In the genomic region with DNA sequence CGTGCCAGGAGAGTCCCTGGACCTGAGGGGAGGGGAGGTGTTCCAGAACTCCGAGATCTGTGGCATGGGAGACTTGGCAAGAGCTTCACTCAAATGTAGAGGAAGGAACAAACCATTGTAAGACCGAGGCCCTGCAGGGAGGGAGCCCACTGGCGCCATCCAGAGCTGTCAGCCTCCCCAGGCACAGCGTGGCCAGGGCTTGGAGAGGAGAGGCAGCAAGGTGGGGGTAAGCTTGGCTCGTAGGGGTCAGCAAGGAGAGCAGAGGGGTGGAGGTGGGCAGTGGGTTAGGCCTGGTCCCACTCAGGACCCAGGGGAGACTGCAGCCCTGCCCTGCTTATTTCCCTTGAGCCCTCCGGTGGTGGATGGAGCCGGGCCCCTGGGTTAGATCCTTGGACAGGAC, we compare ENCODE assay signal across 16 cellular contexts. TPM values are rescaled to one million over a fixed set of nuclear protein-coding genes. Genes with fewer than 3 reads are reported as not detected.
DNase-seq lines count a peak whose midpoint lies in the region; ATAC-seq lines count a peak whose summit lies in the region.
"Had no signal": no experiment of that assay in that cellular context is flagged by ENCODE, and none has a peak within 500 bp of the region (broad histone marks: within the 10 kb centered on the region; RNA-seq: fewer than 3 reads in every experiment).

No MANE protein-coding gene starts in this region.

- H2BK120ac ChIP-seq in mesendoderm (ENCODE audit: low read depth, low read length): no peak overlapping the region

- peaks cover 10% of the 10 kb centered on the region for H3K79me2 ChIP-seq in mesendoderm (ENCODE audit: control insufficient read depth, insufficient read depth, low read length)

- no peak overlapping the region for H2BK15ac ChIP-seq in mesendoderm (replicated peaks; ENCODE audit: low read depth)

- H3K4ac ChIP-seq in mesendoderm (ENCODE audit: low read depth, low read length): no peak overlapping the region

- no peak overlapping the region for H3K4me3 Mint-ChIP-seq in activated T-helper 17 cell treated with anti-CD3 and anti-CD28 coated beads, Interleukin-2, amount 50 U/mL, for 72 hours
- H3K4me3 Mint-ChIP-seq: CD8-positive, alpha-beta T cell had no signal

- H3K36me3 Mint-ChIP-seq in activated T-helper 17 cell treated with anti-CD3 and anti-CD28 coated beads, Interleukin-2, amount 50 U/mL, for 72 hours (ENCODE audit: low read depth): no peaks in the 10 kb centered on the region

- WGBS in mesendoderm (ENCODE audit: extremely low coverage, insufficient coverage, low lambda C conversion rate): no CpG with 5 or more reads among the region's 8 CpGs

- H2AK5ac ChIP-seq in mesendoderm (ENCODE audit: low read length): no peak overlapping the region

- H3K79me1 ChIP-seq in mesendoderm (ENCODE audit: low read length): peaks cover 13% of the 10 kb centered on the region

- DNase-seq in activated effector memory CD4-positive, alpha-beta T cell treated with anti-CD3 and anti-CD28 coated beads, Interleukin-2, amount 50 U/mL, for 16 hours: peak; percentile 57
- DNase-seq in activated effector memory CD4-positive, alpha-beta T cell treated with Interleukin-2 at 50 U/mL for 16 hours: no peak
- DNase-seq in mesendoderm (no peak), NCI-H748 (lab: John Stamatoyannopoulos, UW; ENCODE audit: unreplicated experiment) (no peak), COLO668 (lab: John Stamatoyannopoulos, UW; ENCODE audit: unreplicated experiment) (no peak)
- DNase-seq: CD8-positive, alpha-beta T cell; DMS79 treated with DMSO at 0.1 percent for 48 hours; KBM-7; NCI-H1436; NCI-H2029 treated with DMSO at 0.1 percent for 48 hours had no signal

- no peaks in the 10 kb centered on the region for H3K9me3 ChIP-seq in stomach smooth muscle (ENCODE audit: control insufficient read depth in 2 of 2, low read length in 2 of 2)
- H3K9me3 ChIP-seq: BLaER1 had no signal

- no peak overlapping the region for H4K8ac ChIP-seq in mesendoderm (ENCODE audit: low read depth, low read length)

- peaks cover 30% of the 10 kb centered on the region for H3K4me1 Mint-ChIP-seq in activated T-helper 17 cell treated with anti-CD3 and anti-CD28 coated beads, Interleukin-2, amount 50 U/mL, for 72 hours

- H4K5ac ChIP-seq in mesendoderm (ENCODE audit: low read length): no peak overlapping the region

- no peak for ATAC-seq in activated T-helper 17 cell treated with anti-CD3 and anti-CD28 coated beads, Interleukin-2, amount 50 U/mL, for 72 hours (replicated peaks)
- no peak for ATAC-seq in GM18868 (IDR thresholded peaks at IDR 0.05; ENCODE audit: unreplicated experiment)
- ATAC-seq: CD8-positive, alpha-beta T cell; HCT116; Right ventricle myocardium inferior had no signal

- no peak overlapping the region for H3K27ac ChIP-seq in mesendoderm (ENCODE audit: low read depth, low read length)
- H3K27ac ChIP-seq in stomach smooth muscle (ENCODE audit: low read length): peak overlapping the region; percentile 41
- H3K27ac ChIP-seq: BLaER1 had no signal

- H3K23ac ChIP-seq in mesendoderm (ENCODE audit: low read length): no peak overlapping the region

- peak overlapping the region; percentile 17 for H3K56ac ChIP-seq in mesendoderm (ENCODE audit: low read length)

- H3K4me1 ChIP-seq in mesendoderm (ENCODE audit: control insufficient read depth, low read depth, low read length) (no peaks in the 10 kb centered on the region), stomach smooth muscle (ENCODE audit: control insufficient read depth, insufficient read depth, low read length) (peaks cover 27% of the 10 kb centered on the region)

- H3K4me3 ChIP-seq in mesendoderm (ENCODE audit: low read length): no peak overlapping the region
- no peak overlapping the region for H3K4me3 ChIP-seq in stomach smooth muscle (ENCODE audit: low read length in 2 of 2)
- H3K4me3 ChIP-seq: BLaER1 had no signal

- no peak overlapping the region for H2BK5ac ChIP-seq in mesendoderm (ENCODE audit: low read length)

- no peak overlapping the region for H3K18ac ChIP-seq in mesendoderm (ENCODE audit: low read length)

- peak overlapping the region; percentile 63 for H3K27ac Mint-ChIP-seq in activated T-helper 17 cell treated with anti-CD3 and anti-CD28 coated beads, Interleukin-2, amount 50 U/mL, for 72 hours

- H3K9ac ChIP-seq in mesendoderm (ENCODE audit: low read length): no peak overlapping the region
- H3K9ac ChIP-seq in stomach smooth muscle (ENCODE audit: low read length in 2 of 2): no peak overlapping the region
- H3K9ac ChIP-seq: BLaER1 had no signal

- H3K27me3 ChIP-seq in mesendoderm (ENCODE audit: insufficient read depth, low read length, poor library complexity) (no peaks in the 10 kb centered on the region), stomach smooth muscle (ENCODE audit: control insufficient read depth in 1 of 2, insufficient read depth in 2 of 2, low read length in 2 of 2) (no peaks in the 10 kb centered on the region)
- H3K27me3 ChIP-seq: BLaER1 had no signal

- H3K36me3 ChIP-seq in mesendoderm (ENCODE audit: control insufficient read depth, insufficient read depth, low read length) (no peaks in the 10 kb centered on the region), stomach smooth muscle (ENCODE audit: control insufficient read depth in 2 of 2, insufficient read depth in 2 of 2, low read length in 2 of 2) (peaks cover 4 to 8% of the 10 kb centered on the region in 2 donors)

- no peaks in the 10 kb centered on the region for H3K27me3 Mint-ChIP-seq in activated T-helper 17 cell treated with anti-CD3 and anti-CD28 coated beads, Interleukin-2, amount 50 U/mL, for 72 hours

- no peak overlapping the region for H3K4me2 ChIP-seq in mesendoderm (ENCODE audit: low read length)
- H3K4me2 ChIP-seq: BLaER1 had no signal

- H3K9me3 Mint-ChIP-seq in activated T-helper 17 cell treated with anti-CD3 and anti-CD28 coated beads, Interleukin-2, amount 50 U/mL, for 72 hours: no peaks in the 10 kb centered on the region
- H3K9me3 Mint-ChIP-seq: CD8-positive, alpha-beta T cell had no signal

RNA-seq across cellular contexts. Expression of a gene that starts 3.6 kb away (rescaled TPM):
- total RNA-seq in activated T-helper 17 cell treated with anti-CD3 and anti-CD28 coated beads, Interleukin-2, amount 50 U/mL, for 72 hours: 10 to 100 TPM in 1 of 2 donors, 1 to 10 TPM in 1; 7.5 to 11.2 TPM
- polyA plus RNA-seq in mesendoderm (2013, experiment 1 of 2): 20.2 TPM
- 19.5 TPM for polyA plus RNA-seq in mesendoderm (2013, experiment 2 of 2)
